In the genomic region with DNA sequence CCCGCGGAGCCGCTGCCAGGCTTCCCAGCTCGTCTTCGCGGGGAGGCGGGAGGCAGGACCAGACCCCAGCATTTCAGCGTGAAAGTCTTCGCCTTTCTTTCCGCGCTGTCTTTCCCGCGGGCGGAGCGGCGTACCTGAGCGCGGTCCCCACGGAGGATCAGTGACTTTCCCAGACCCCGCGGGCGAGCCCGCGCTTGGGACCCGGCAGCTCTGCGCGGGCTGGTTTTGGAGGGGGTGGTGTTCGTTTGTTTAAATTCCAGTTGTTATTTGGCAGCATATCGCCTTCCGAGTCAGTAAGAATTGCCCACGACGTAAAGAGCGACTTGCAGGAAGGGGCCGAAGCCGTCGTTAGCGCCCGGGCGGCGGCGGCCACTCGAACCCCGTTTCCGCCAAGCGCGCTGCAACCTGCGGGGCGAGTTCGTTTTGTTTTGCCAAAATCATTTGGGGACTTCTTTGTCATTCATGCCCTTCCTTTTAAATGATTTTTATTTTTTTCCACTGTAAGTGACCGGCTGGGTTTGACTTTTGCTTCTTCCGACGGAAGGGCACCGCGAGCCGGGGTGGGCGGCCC, we compare ENCODE assay signal across 9 cellular contexts.
DNase-seq lines count a peak whose midpoint lies in the region; ATAC-seq and TF ChIP-seq lines count a peak whose summit lies in the region.
"Had no signal": no experiment of that assay in that cellular context is flagged by ENCODE, and none has a peak within 500 bp of the region (broad histone marks: within the 10 kb centered on the region; RNA-seq: fewer than 3 reads in every experiment).

No MANE protein-coding gene starts in this region.

- H3K27me3 ChIP-seq in lower lobe of right lung (ENCODE audit: low read depth) = peaks cover 59% of the 10 kb centered on the region
- peaks cover 7 to 46% (median 41%) of the 10 kb centered on the region in 5 donors for H3K27me3 ChIP-seq in subcutaneous abdominal adipose tissue (ENCODE audit: control insufficient read depth in 5 of 5, insufficient read depth in 4 of 5, low read length in 5 of 5)

- ATAC-seq in lower lobe of right lung (peak in 1 of 2 donors; percentile 29), GM18861 (IDR thresholded peaks at IDR 0.05; ENCODE audit: unreplicated experiment) (no peak)

- no peaks in the 10 kb centered on the region for H3K36me3 ChIP-seq in lower lobe of right lung
- H3K36me3 ChIP-seq in subcutaneous abdominal adipose tissue (ENCODE audit: control insufficient read depth in 5 of 5, insufficient read depth in 5 of 5, low read length in 5 of 5) = no peaks in the 10 kb centered on the region

- intact Hi-C loops in lower lobe of right lung (cut with DNase I) = no loop called here

- TF ChIP-seq CTCF in astrocyte of the cerebellum (IDR thresholded peaks at IDR 0.05; ENCODE audit: low read depth, low read length, missing control alignments) (no peak), lower lobe of right lung (IDR thresholded peaks at IDR 0.05) (no peak)

- no peaks in the 10 kb centered on the region for H3K9me3 ChIP-seq in lower lobe of right lung
- H3K9me3 ChIP-seq in subcutaneous abdominal adipose tissue (ENCODE audit: control insufficient read depth in 5 of 5, low read length in 5 of 5) = no peaks in the 10 kb centered on the region

- no peak overlapping the region for H3K27ac ChIP-seq in lower lobe of right lung
- no peak overlapping the region for H3K27ac ChIP-seq in subcutaneous abdominal adipose tissue (ENCODE audit: low read depth, low read length)

- H3K4me1 ChIP-seq in lower lobe of right lung = peaks cover 10% of the 10 kb centered on the region
- H3K4me1 ChIP-seq in subcutaneous abdominal adipose tissue (ENCODE audit: control insufficient read depth in 5 of 5, insufficient read depth in 5 of 5, low read length in 5 of 5) = peaks cover 0 to 12% (median 12%) of the 10 kb centered on the region in 5 donors

- H3K9ac ChIP-seq in subcutaneous abdominal adipose tissue (ENCODE audit: low read length in 5 of 5) = peak overlapping the region in 1 of 5 donors; percentile 35

- in situ Hi-C loops in astrocyte of the cerebellum (cut with HindIII; ENCODE audit: low sequenced_read_pairs) = no loop called here

- peak; percentile 11 for DNase-seq in activated CD4-positive, alpha-beta T cell treated with anti-CD3 and anti-CD28 coated beads for 48 hours
- DNase-seq in activated CD4-positive, alpha-beta T cell treated with anti-CD3 and anti-CD28 coated beads, Interleukin-2, amount 50 U/mL, for 4 hours = no peak
- DNase-seq in astrocyte of the cerebellum (ENCODE audit: low read depth) (no peak), lower lobe of right lung (no peak), COLO829 (ENCODE audit: low spot score) (no peak), foreskin melanocyte (no peak)
- DNase-seq: SIG-M5 had no signal

- H3K4me3 ChIP-seq in astrocyte of the cerebellum (ENCODE audit: low read depth, low read length) (peak overlapping the region; percentile 32), lower lobe of right lung (peak overlapping the region; percentile 50), subcutaneous abdominal adipose tissue (ENCODE audit: low read depth in 1 of 5, low read length in 5 of 5) (peak overlapping the region in 4 of 5 donors; percentile 46 to 59 (median 48))
